In the genomic region with DNA sequence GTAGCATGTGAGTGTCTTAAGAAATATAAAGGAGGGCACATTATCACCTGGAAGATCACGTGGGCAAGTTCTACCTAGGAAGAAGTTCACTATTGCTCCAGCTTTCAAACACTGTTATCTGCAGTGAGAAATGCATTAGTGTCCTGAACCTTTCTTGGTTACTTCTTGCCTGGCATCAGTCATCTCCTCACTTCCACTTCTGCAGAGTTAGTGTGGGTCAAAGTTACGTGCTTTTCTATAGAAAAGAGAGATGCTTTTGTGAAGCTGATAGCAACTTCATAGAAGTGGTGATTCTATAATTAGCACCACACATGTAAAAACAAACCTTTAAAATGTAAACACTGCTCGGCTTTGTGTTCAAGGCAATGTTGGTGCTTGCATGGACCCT, we compare ENCODE assay signal across 10 cellular contexts. TPM values are rescaled to one million over a fixed set of nuclear protein-coding genes. Genes with fewer than 3 reads are reported as not detected.
DNase-seq lines count a peak whose midpoint lies in the region; ATAC-seq, FAIRE-seq and TF ChIP-seq lines count a peak whose summit lies in the region.
"Had no signal": no experiment of that assay in that cellular context is flagged by ENCODE, and none has a peak within 500 bp of the region (broad histone marks: within the 10 kb centered on the region; RNA-seq: fewer than 3 reads in every experiment).

No MANE protein-coding gene starts in this region.

- no peak for ATAC-seq in lung (ENCODE audit: insufficient read depth, low FRiP score)
- no peak for ATAC-seq in mucosa of descending colon

- FAIRE-seq in small intestine (lab: Jason Lieb, UNC) = no peak

- 61 to 78% methylated on average over 3 of the region's 3 CpGs for WGBS in lung, 2 donors
- 65 to 80% (median 71%) methylated on average over 3 of the region's 3 CpGs for WGBS in small intestine, 3 donors

- peak overlapping the region; percentile 89 for H3K27ac Mint-ChIP-seq in activated CD4-positive, alpha-beta T cell treated with anti-CD3 and anti-CD28 coated beads, Interleukin-2, amount 10 ng/mL, durations not matched to agents 7 days and 5 days
- H3K27ac Mint-ChIP-seq in activated naive CD8-positive, alpha-beta T cell = peak overlapping the region; percentile 94

- H3K9me3 Mint-ChIP-seq in activated CD4-positive, alpha-beta T cell treated with anti-CD3 and anti-CD28 coated beads, Interleukin-2, amount 10 ng/mL, durations not matched to agents 7 days and 5 days = peaks cover 4% of the 10 kb centered on the region
- no peaks in the 10 kb centered on the region for H3K9me3 Mint-ChIP-seq in activated naive CD8-positive, alpha-beta T cell (ENCODE audit: low read depth)

- H3K4me3 ChIP-seq in lung (no peak overlapping the region), stomach smooth muscle (ENCODE audit: low read length in 2 of 2) (peak overlapping the region; percentile 42 to 54), small intestine (ENCODE audit: low read depth in 1 of 2, low read length in 2 of 2) (no peak overlapping the region), mucosa of descending colon (no peak overlapping the region)

- peaks cover 75% of the 10 kb centered on the region for H3K36me3 Mint-ChIP-seq in activated CD4-positive, alpha-beta T cell treated with anti-CD3 and anti-CD28 coated beads, Interleukin-2, amount 10 ng/mL, durations not matched to agents 7 days and 5 days (ENCODE audit: low read depth)
- H3K36me3 Mint-ChIP-seq in activated naive CD8-positive, alpha-beta T cell = peaks cover 30% of the 10 kb centered on the region

- H3K36me3 ChIP-seq in lung (ENCODE audit: control insufficient read depth in 2 of 2, insufficient read depth in 2 of 2, low read length in 2 of 2) (peaks cover 1 to 8% of the 10 kb centered on the region in 2 donors), stomach smooth muscle (ENCODE audit: control insufficient read depth in 2 of 2, insufficient read depth in 2 of 2, low read length in 2 of 2) (peaks cover 2 to 8% of the 10 kb centered on the region in 2 donors), small intestine (ENCODE audit: control insufficient read depth in 2 of 2, insufficient read depth in 2 of 2, low read length in 2 of 2) (peaks cover 2 to 4% of the 10 kb centered on the region in 2 donors), mucosa of descending colon (ENCODE audit: low read depth) (no peaks in the 10 kb centered on the region)

- peak overlapping the region; percentile 44 to 55 for H3K9ac ChIP-seq in stomach smooth muscle (ENCODE audit: low read length in 2 of 2)

- H3K4me1 Mint-ChIP-seq in activated CD4-positive, alpha-beta T cell treated with anti-CD3 and anti-CD28 coated beads, Interleukin-2, amount 10 ng/mL, durations not matched to agents 7 days and 5 days = peaks cover 77% of the 10 kb centered on the region
- H3K4me1 Mint-ChIP-seq in activated naive CD8-positive, alpha-beta T cell (ENCODE audit: low read depth) = peaks cover 90% of the 10 kb centered on the region

- H3K4me1 ChIP-seq in lung (ENCODE audit: control insufficient read depth in 2 of 2, insufficient read depth in 2 of 2, low read length in 2 of 2) (peaks cover 12 to 32% of the 10 kb centered on the region in 2 donors), stomach smooth muscle (ENCODE audit: control insufficient read depth, insufficient read depth, low read length) (peaks cover 74% of the 10 kb centered on the region), small intestine (ENCODE audit: control insufficient read depth in 2 of 2, insufficient read depth in 1 of 2, low read depth in 1 of 2, low read length in 1 of 2) (peaks cover 0 to 5% of the 10 kb centered on the region in 2 donors), mucosa of descending colon (ENCODE audit: low read depth) (peaks cover 5% of the 10 kb centered on the region)

- peak overlapping the region; percentile 35 for H3K4me3 Mint-ChIP-seq in activated CD4-positive, alpha-beta T cell treated with anti-CD3 and anti-CD28 coated beads, Interleukin-2, amount 10 ng/mL, durations not matched to agents 7 days and 5 days
- H3K4me3 Mint-ChIP-seq in activated naive CD8-positive, alpha-beta T cell = peak overlapping the region; percentile 78

- CTCF ChIA-PET in activated CD4-positive, alpha-beta T cell treated with anti-CD3 and anti-CD28 coated beads, Interleukin-2, amount 10 ng/mL, durations not matched to agents 7 days and 5 days (lab: Charles Lee) = interaction anchor here (1.1 to 3.5 kb wide), 5 partner anchors 10 to 207 kb away, joined by 3 to 16 read pairs (median 12); no protein-coding TSS in a partner anchor

- H3K27me3 ChIP-seq in lung (ENCODE audit: control insufficient read depth, insufficient read depth) = no peaks in the 10 kb centered on the region
- no peaks in the 10 kb centered on the region for H3K27me3 ChIP-seq in stomach smooth muscle (ENCODE audit: control insufficient read depth in 1 of 2, insufficient read depth in 2 of 2, low read length in 2 of 2)
- no peaks in the 10 kb centered on the region for H3K27me3 ChIP-seq in small intestine (ENCODE audit: control insufficient read depth in 2 of 2, insufficient read depth in 2 of 2, low read length in 2 of 2)

- no peak for TF ChIP-seq CTCF in lung (IDR thresholded peaks at IDR 0.05; ENCODE audit: control extremely low read depth, extremely low read depth)
- TF ChIP-seq CTCF in mucosa of descending colon (IDR thresholded peaks at IDR 0.05) = no peak

- no peaks in the 10 kb centered on the region for H3K27me3 Mint-ChIP-seq in activated CD4-positive, alpha-beta T cell treated with anti-CD3 and anti-CD28 coated beads, Interleukin-2, amount 10 ng/mL, durations not matched to agents 7 days and 5 days
- no peaks in the 10 kb centered on the region for H3K27me3 Mint-ChIP-seq in activated naive CD8-positive, alpha-beta T cell

- POLR2A ChIA-PET in activated CD4-positive, alpha-beta T cell treated with anti-CD3 and anti-CD28 coated beads, Interleukin-2, amount 10 ng/mL, durations not matched to agents 7 days and 5 days (lab: Charles Lee) = no interaction called here

- intact Hi-C loops in mucosa of descending colon (cut with DNase I, micrococcal nuclease) = no loop called here

- peak overlapping the region; percentile 27 to 78 for H3K27ac ChIP-seq in lung (ENCODE audit: low read depth in 1 of 2, low read length in 1 of 2)
- H3K27ac ChIP-seq in stomach smooth muscle (ENCODE audit: low read length) = peak overlapping the region; percentile 73
- H3K27ac ChIP-seq in small intestine (ENCODE audit: low read depth in 1 of 2, low read length in 1 of 2) = peak overlapping the region in 1 of 2 donors; percentile 46

- no peak for DNase-seq in activated CD4-positive, alpha-beta T cell treated with anti-CD3 and anti-CD28 coated beads, Interleukin-2, amount 10 ng/mL, durations not matched to agents 7 days and 5 days
- DNase-seq in activated CD4-positive, alpha-beta T cell treated with anti-CD3 and anti-CD28 coated beads, Interleukin-2, amount 50 U/mL, for 48 hours = no peak
- no peak for DNase-seq in lung (ENCODE audit: low spot score)
- DNase-seq in CD1c-positive myeloid dendritic cell (ENCODE audit: extremely low spot score) = no peak
- no peak for DNase-seq in small intestine
- DNase-seq in mucosa of descending colon = no peak
- DNase-seq: Karpas-422, T1000 had no signal

- H3K9me3 ChIP-seq in lung (ENCODE audit: control insufficient read depth in 2 of 2, insufficient read depth in 1 of 2, low read length in 1 of 2) (peaks cover 0 to 3% of the 10 kb centered on the region in 2 donors), stomach smooth muscle (ENCODE audit: control insufficient read depth in 2 of 2, low read length in 2 of 2) (no peaks in the 10 kb centered on the region), small intestine (ENCODE audit: control insufficient read depth, low read depth) (no peaks in the 10 kb centered on the region), mucosa of descending colon (no peaks in the 10 kb centered on the region)

RNA-seq across cellular contexts. Expression of gene MRPS6, which starts 57.2 kb away (rescaled TPM):
- 10 to 100 TPM; 77.8 to 88.2 TPM for total RNA-seq in activated CD4-positive, alpha-beta T cell treated with anti-CD3 and anti-CD28 coated beads, Interleukin-2, amount 10 ng/mL, durations not matched to agents 7 days and 5 days
- total RNA-seq in lung (10 to 100 TPM; 28.4 to 38.3 TPM), mucosa of descending colon (100 to 1,000 TPM in 1 of 3 donors, 10 to 100 TPM in 2; 38.7 to 102 (median 42.6) TPM)
- polyA plus RNA-seq in lung (10 to 100 TPM; 35.9 to 73.9 TPM), small intestine (10 to 100 TPM; 47.0 to 59.7 (median 57.8) TPM)

RNA-seq across cellular contexts. Expression of gene SLC5A3, which starts 57.2 kb away (rescaled TPM):
- 10 to 100 TPM; 23.9 to 24.0 TPM for total RNA-seq in activated CD4-positive, alpha-beta T cell treated with anti-CD3 and anti-CD28 coated beads, Interleukin-2, amount 10 ng/mL, durations not matched to agents 7 days and 5 days
- total RNA-seq in lung (10 to 100 TPM; 10.9 to 49.1 TPM), mucosa of descending colon (10 to 100 TPM; 16.5 to 39.3 (median 19.9) TPM)
- polyA plus RNA-seq in lung (1 to 10 TPM; 1.8 to 3.1 TPM), small intestine (1 to 10 TPM in 1 of 3 donors, under 1 TPM in 2; 0.54 to 2.2 (median 0.89) TPM)

Comparison
In these comparisons a context has a peak if more than half of its experiments do, and no peak if none do; other contexts are left out.
1. H3K4me3 ChIP-seq: peak in stomach smooth muscle (2 of 2); none in lung (single experiment), small intestine (0 of 2) and mucosa of descending colon (single experiment).